1 cellular context compared by ENCODE assay signal in genomic region chr4:122775987-122776836, GRCh38.
TF ChIP-seq lines count a peak whose summit lies in the region.

No MANE protein-coding gene starts in this region.

TF ChIP-seq in K562, 482 proteins besides CTCF, POLR2A, EP300 and RAD21 (continued from another document):
- TF ChIP-seq, protein P1, sequence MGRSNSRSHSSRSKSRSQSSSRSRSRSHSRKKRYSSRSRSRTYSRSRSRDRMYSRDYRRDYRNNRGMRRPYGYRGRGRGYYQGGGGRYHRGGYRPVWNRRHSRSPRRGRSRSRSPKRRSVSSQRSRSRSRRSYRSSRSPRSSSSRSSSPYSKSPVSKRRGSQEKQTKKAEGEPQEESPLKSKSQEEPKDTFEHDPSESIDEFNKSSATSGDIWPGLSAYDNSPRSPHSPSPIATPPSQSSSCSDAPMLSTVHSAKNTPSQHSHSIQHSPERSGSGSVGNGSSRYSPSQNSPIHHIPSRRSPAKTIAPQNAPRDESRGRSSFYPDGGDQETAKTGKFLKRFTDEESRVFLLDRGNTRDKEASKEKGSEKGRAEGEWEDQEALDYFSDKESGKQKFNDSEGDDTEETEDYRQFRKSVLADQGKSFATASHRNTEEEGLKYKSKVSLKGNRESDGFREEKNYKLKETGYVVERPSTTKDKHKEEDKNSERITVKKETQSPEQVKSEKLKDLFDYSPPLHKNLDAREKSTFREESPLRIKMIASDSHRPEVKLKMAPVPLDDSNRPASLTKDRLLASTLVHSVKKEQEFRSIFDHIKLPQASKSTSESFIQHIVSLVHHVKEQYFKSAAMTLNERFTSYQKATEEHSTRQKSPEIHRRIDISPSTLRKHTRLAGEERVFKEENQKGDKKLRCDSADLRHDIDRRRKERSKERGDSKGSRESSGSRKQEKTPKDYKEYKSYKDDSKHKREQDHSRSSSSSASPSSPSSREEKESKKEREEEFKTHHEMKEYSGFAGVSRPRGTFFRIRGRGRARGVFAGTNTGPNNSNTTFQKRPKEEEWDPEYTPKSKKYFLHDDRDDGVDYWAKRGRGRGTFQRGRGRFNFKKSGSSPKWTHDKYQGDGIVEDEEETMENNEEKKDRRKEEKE (IDR thresholded peaks at IDR 0.05; ENCODE audit: borderline replicate concordance in 1 of 2, control insufficient read depth in 1 of 2, low read depth in 2 of 2, low read length in 1 of 2): 0 out of 4 replicates have a peak, but pooled peaks of 1 of the 2 experiments have one; percentile 23
- TF ChIP-seq MAFF (IDR thresholded peaks at IDR 0.05; ENCODE audit: low read length) (peak; percentile 28; the same call in 1 of the 2 replicates), RBM22 (IDR thresholded peaks at IDR 0.05; ENCODE audit: low read depth, low read length, poor library complexity, severe bottlenecking) (no peak), EGR1 (conservative IDR thresholded peaks at IDR 0.05) (peak; percentile 94), CREB3L1 (IDR thresholded peaks at IDR 0.05; ENCODE audit: borderline replicate concordance, low read depth) (no peak), NFE2 (IDR thresholded peaks at IDR 0.05; ENCODE audit: low read depth) (peak; percentile 67), MTA2 (IDR thresholded peaks at IDR 0.05; ENCODE audit: low read depth) (peak; percentile 57), XRCC5 (IDR thresholded peaks at IDR 0.05; ENCODE audit: low read depth, low read length) (0 out of 2 replicates have a peak, but pooled peaks have one; percentile 52), ATF3 (IDR thresholded peaks at IDR 0.05) (no peak), ATF3 (CRISPR knock-in tag; conservative IDR thresholded peaks at IDR 0.05) (no peak), TAF1 (IDR thresholded peaks at IDR 0.05; ENCODE audit: control insufficient read depth, extremely low read depth, insufficient read depth, low read length, severe bottlenecking) (peak; percentile 39), ZNF586 (CRISPR knock-in tag; conservative IDR thresholded peaks at IDR 0.05) (no peak), ZBTB11 (CRISPR knock-in tag; IDR thresholded peaks at IDR 0.05) (no peak), ZNF384 (IDR thresholded peaks at IDR 0.05; ENCODE audit: low read depth, low read length) (no peak), ZNF717 (CRISPR knock-in tag; IDR thresholded peaks at IDR 0.05) (no peak), ZNF740 (CRISPR knock-in tag; IDR thresholded peaks at IDR 0.05) (no peak), ZNF740 (tag; IDR thresholded peaks at IDR 0.05) (no peak), BCOR (IDR thresholded peaks at IDR 0.05) (peak; percentile 68; the same call in 1 of the 2 replicates), TOE1 (IDR thresholded peaks at IDR 0.05; ENCODE audit: borderline replicate concordance) (no peak), TOE1 (CRISPR knock-in tag; IDR thresholded peaks at IDR 0.05; ENCODE audit: borderline replicate concordance, low read depth) (no peak)
- TF ChIP-seq, protein P2, sequence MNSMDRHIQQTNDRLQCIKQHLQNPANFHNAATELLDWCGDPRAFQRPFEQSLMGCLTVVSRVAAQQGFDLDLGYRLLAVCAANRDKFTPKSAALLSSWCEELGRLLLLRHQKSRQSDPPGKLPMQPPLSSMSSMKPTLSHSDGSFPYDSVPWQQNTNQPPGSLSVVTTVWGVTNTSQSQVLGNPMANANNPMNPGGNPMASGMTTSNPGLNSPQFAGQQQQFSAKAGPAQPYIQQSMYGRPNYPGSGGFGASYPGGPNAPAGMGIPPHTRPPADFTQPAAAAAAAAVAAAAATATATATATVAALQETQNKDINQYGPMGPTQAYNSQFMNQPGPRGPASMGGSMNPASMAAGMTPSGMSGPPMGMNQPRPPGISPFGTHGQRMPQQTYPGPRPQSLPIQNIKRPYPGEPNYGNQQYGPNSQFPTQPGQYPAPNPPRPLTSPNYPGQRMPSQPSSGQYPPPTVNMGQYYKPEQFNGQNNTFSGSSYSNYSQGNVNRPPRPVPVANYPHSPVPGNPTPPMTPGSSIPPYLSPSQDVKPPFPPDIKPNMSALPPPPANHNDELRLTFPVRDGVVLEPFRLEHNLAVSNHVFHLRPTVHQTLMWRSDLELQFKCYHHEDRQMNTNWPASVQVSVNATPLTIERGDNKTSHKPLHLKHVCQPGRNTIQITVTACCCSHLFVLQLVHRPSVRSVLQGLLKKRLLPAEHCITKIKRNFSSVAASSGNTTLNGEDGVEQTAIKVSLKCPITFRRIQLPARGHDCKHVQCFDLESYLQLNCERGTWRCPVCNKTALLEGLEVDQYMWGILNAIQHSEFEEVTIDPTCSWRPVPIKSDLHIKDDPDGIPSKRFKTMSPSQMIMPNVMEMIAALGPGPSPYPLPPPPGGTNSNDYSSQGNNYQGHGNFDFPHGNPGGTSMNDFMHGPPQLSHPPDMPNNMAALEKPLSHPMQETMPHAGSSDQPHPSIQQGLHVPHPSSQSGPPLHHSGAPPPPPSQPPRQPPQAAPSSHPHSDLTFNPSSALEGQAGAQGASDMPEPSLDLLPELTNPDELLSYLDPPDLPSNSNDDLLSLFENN (IDR thresholded peaks at IDR 0.05; ENCODE audit: low read depth in 2 of 2, low read length in 2 of 2): peak in 1 of 2 experiments; percentile 66; a peak in 1 of 4 replicates
- TF ChIP-seq, protein P3, sequence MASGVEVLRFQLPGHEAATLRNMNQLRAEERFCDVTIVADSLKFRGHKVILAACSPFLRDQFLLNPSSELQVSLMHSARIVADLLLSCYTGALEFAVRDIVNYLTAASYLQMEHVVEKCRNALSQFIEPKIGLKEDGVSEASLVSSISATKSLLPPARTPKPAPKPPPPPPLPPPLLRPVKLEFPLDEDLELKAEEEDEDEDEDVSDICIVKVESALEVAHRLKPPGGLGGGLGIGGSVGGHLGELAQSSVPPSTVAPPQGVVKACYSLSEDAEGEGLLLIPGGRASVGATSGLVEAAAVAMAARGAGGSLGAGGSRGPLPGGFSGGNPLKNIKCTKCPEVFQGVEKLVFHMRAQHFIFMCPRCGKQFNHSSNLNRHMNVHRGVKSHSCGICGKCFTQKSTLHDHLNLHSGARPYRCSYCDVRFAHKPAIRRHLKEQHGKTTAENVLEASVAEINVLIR (CRISPR knock-in tag; IDR thresholded peaks at IDR 0.05): no peak
- TF ChIP-seq, protein P4, sequence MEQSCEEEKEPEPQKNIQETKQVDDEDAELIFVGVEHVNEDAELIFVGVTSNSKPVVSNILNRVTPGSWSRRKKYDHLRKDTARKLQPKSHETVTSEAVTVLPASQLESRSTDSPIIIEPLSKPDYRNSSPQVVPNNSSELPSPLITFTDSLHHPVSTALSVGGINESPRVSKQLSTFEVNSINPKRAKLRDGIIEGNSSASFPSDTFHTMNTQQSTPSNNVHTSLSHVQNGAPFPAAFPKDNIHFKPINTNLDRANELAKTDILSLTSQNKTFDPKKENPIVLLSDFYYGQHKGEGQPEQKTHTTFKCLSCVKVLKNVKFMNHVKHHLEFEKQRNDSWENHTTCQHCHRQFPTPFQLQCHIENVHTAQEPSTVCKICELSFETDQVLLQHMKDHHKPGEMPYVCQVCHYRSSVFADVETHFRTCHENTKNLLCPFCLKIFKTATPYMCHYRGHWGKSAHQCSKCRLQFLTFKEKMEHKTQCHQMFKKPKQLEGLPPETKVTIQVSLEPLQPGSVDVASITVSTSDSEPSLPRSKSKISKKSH (CRISPR knock-in tag; IDR thresholded peaks at IDR 0.05): no peak
